In genomic region chr2:26043862-26044736, GRCh38 we compare ENCODE assay signal across 8 cellular contexts. TPM values are rescaled to one million over a fixed set of nuclear protein-coding genes. Genes with fewer than 3 reads are reported as not detected.
DNase-seq lines count a peak whose midpoint lies in the region; ATAC-seq lines count a peak whose summit lies in the region.

No MANE protein-coding gene starts in this region.

- H3K27me3 Mint-ChIP-seq in activated CD4-positive, alpha-beta memory T cell treated with anti-CD3 and anti-CD28 coated beads, Interleukin-2, amount 10 ng/mL, durations not matched to agents 7 days and 5 days = no peaks in the 10 kb centered on the region

- peak overlapping the region; percentile 34 for H3K4me3 Mint-ChIP-seq in activated CD4-positive, alpha-beta memory T cell treated with anti-CD3 and anti-CD28 coated beads, Interleukin-2, amount 10 ng/mL, durations not matched to agents 7 days and 5 days

- peak; percentile 22 for DNase-seq in A172 (ENCODE audit: low spot score)
- DNase-seq in activated CD4-positive, alpha-beta memory T cell treated with anti-CD3 and anti-CD28 coated beads, Interleukin-2, amount 10 ng/mL, durations not matched to agents 7 days and 5 days = peak; percentile 26
- DNase-seq in iris pigment epithelial cell (ENCODE audit: low read depth) = peak; percentile 62
- DNase-seq in germinal center (ENCODE audit: low spot score) = no peak
- DNase-seq in activated effector memory CD4-positive, alpha-beta T cell treated with anti-CD3 and anti-CD28 coated beads, Interleukin-2, amount 50 U/mL, for 16 hours = no peak
- DNase-seq in NCI-H524 treated with DMSO at 0.1 percent for 48 hours (lab: John Stamatoyannopoulos, UW) = no peak

- CTCF ChIA-PET in activated CD4-positive, alpha-beta memory T cell treated with anti-CD3 and anti-CD28 coated beads, Interleukin-2, amount 10 ng/mL, durations not matched to agents 7 days and 5 days (lab: Charles Lee) = no interaction called here

- H3K27ac Mint-ChIP-seq in activated CD4-positive, alpha-beta memory T cell treated with anti-CD3 and anti-CD28 coated beads, Interleukin-2, amount 10 ng/mL, durations not matched to agents 7 days and 5 days = peak overlapping the region; percentile 37

- ATAC-seq in GM21723 (IDR thresholded peaks at IDR 0.05; ENCODE audit: unreplicated experiment) (peak; percentile 60), HG03025 (IDR thresholded peaks at IDR 0.05; ENCODE audit: low FRiP score, unreplicated experiment) (no peak)

- H3K9me3 Mint-ChIP-seq in activated CD4-positive, alpha-beta memory T cell treated with anti-CD3 and anti-CD28 coated beads, Interleukin-2, amount 10 ng/mL, durations not matched to agents 7 days and 5 days = no peaks in the 10 kb centered on the region

- peaks cover 51% of the 10 kb centered on the region for H3K4me1 Mint-ChIP-seq in activated CD4-positive, alpha-beta memory T cell treated with anti-CD3 and anti-CD28 coated beads, Interleukin-2, amount 10 ng/mL, durations not matched to agents 7 days and 5 days

- POLR2A ChIA-PET in activated CD4-positive, alpha-beta memory T cell treated with anti-CD3 and anti-CD28 coated beads, Interleukin-2, amount 10 ng/mL, durations not matched to agents 7 days and 5 days (lab: Charles Lee) = interaction anchor here (1.1 to 1.9 kb wide), 4 partner anchors 9 to 26 kb away, joined by 3 to 11 read pairs (median 4); partner anchors contain the start of gene RAB10

- peaks cover 48% of the 10 kb centered on the region for H3K36me3 Mint-ChIP-seq in activated CD4-positive, alpha-beta memory T cell treated with anti-CD3 and anti-CD28 coated beads, Interleukin-2, amount 10 ng/mL, durations not matched to agents 7 days and 5 days (ENCODE audit: low read depth)

RNA-seq across cellular contexts. Expression of gene RAB10, which starts 10.2 kb away (rescaled TPM):
- total RNA-seq in A172 (2014; rRNA removed; shearing (Covaris generic)) = 148 and 268 TPM in 2 replicates
- total RNA-seq in activated CD4-positive, alpha-beta memory T cell treated with anti-CD3 and anti-CD28 coated beads, Interleukin-2, amount 10 ng/mL, durations not matched to agents 7 days and 5 days = 100 to 1,000 TPM; 116 to 117 TPM

Comparison
In these comparisons a context has a peak if more than half of its experiments do, and no peak if none do; other contexts are left out.
1. DNase-seq: peak in A172 (single experiment), activated CD4-positive, alpha-beta memory T cell treated with anti-CD3 and anti-CD28 coated beads, Interleukin-2, amount 10 ng/mL, durations not matched to agents 7 days and 5 days (single experiment) and iris pigment epithelial cell (single experiment); none in germinal center (single experiment), activated effector memory CD4-positive, alpha-beta T cell treated with anti-CD3 and anti-CD28 coated beads, Interleukin-2, amount 50 U/mL, for 16 hours (single experiment) and NCI-H524 treated with DMSO at 0.1 percent for 48 hours (single experiment).